In genomic region chr1:155931332-155932038, GRCh38 we compare ENCODE assay signal across 10 cellular contexts. TPM values are rescaled to one million over a fixed set of nuclear protein-coding genes. Genes with fewer than 3 reads are reported as not detected.
DNase-seq lines count a peak whose midpoint lies in the region; ATAC-seq and TF ChIP-seq lines count a peak whose summit lies in the region.
"Had no signal": no experiment of that assay in that cellular context is flagged by ENCODE, and none has a peak within 500 bp of the region (broad histone marks: within the 10 kb centered on the region; RNA-seq: fewer than 3 reads in every experiment).

No MANE protein-coding gene starts in this region.

- TF ChIP-seq CTCF in Caco-2 (IDR thresholded peaks at IDR 0.05; ENCODE audit: insufficient read depth in 1 of 2, low read depth in 1 of 2, low read length in 1 of 2, severe bottlenecking in 1 of 2, unreplicated experiment in 1 of 2), result no peak
- TF ChIP-seq CTCF in OCI-LY1 (IDR thresholded peaks at IDR 0.05; ENCODE audit: low read length), result no peak

- H2AFZ ChIP-seq in OCI-LY1 (ENCODE audit: low read length), result no peak overlapping the region

- in situ Hi-C loops in G401 (cut with HindIII; ENCODE audit: low sequenced_read_pairs), result no loop called here

- no peak overlapping the region for H3K4me3 ChIP-seq in Caco-2 (ENCODE audit: low read depth, low read length)
- H3K4me3 ChIP-seq in OCI-LY1 (ENCODE audit: low read depth, low read length, poor library complexity, severe bottlenecking), result peak overlapping the region; percentile 90
- H3K4me3 ChIP-seq in naive thymus-derived CD4-positive, alpha-beta T cell (ENCODE audit: low read length), result no peak overlapping the region

- H3K27me3 Mint-ChIP-seq in Caco-2 (ENCODE audit: insufficient read depth, unreplicated experiment), result no peaks in the 10 kb centered on the region
- H3K27me3 Mint-ChIP-seq in dendritic cell treated with granulocyte-macrophage colony-stimulating factor and Interleukin-4, amounts not matched to agents 40 ng/mL and 50 ng/mL, for 4 days, result no peaks in the 10 kb centered on the region
- no peaks in the 10 kb centered on the region for H3K27me3 Mint-ChIP-seq in naive thymus-derived CD4-positive, alpha-beta T cell
- H3K27me3 Mint-ChIP-seq in T-helper 2 cell treated with Interferon-gamma antibody and Interleukin-4, amounts not matched to agents 5 μg/mL and 100 μg/mL, for 36 hours (ENCODE audit: low read depth), result no peaks in the 10 kb centered on the region

- H3K9me3 Mint-ChIP-seq in Caco-2 (ENCODE audit: unreplicated experiment), result no peaks in the 10 kb centered on the region
- no peaks in the 10 kb centered on the region for H3K9me3 Mint-ChIP-seq in dendritic cell treated with granulocyte-macrophage colony-stimulating factor and Interleukin-4, amounts not matched to agents 40 ng/mL and 50 ng/mL, for 4 days
- H3K9me3 Mint-ChIP-seq in naive thymus-derived CD4-positive, alpha-beta T cell, result no peaks in the 10 kb centered on the region
- no peaks in the 10 kb centered on the region for H3K9me3 Mint-ChIP-seq in T-helper 2 cell treated with Interferon-gamma antibody and Interleukin-4, amounts not matched to agents 5 μg/mL and 100 μg/mL, for 36 hours

- H3K27me3 ChIP-seq in Caco-2 (replicated peaks; ENCODE audit: control insufficient read depth, insufficient read depth, low read length), result no peaks in the 10 kb centered on the region
- H3K27me3 ChIP-seq in OCI-LY1 (ENCODE audit: insufficient read depth, low read length), result no peaks in the 10 kb centered on the region
- no peaks in the 10 kb centered on the region for H3K27me3 ChIP-seq in naive thymus-derived CD4-positive, alpha-beta T cell (ENCODE audit: control insufficient read depth in 2 of 2, insufficient read depth in 2 of 2, low read length in 2 of 2)

- H4K20me1 ChIP-seq in OCI-LY1 (ENCODE audit: insufficient read depth, low read length), result no peaks in the 10 kb centered on the region

- CTCF ChIA-PET in Caco-2 (lab: Charles Lee), result no interaction called here
- CTCF ChIA-PET in naive thymus-derived CD4-positive, alpha-beta T cell (lab: Charles Lee), result interaction anchor here (1.1 to 3.9 kb wide), 3 partner anchors 11 to 57 kb away, joined by 3 to 29 read pairs (median 3); no protein-coding TSS in a partner anchor

- H3K9ac ChIP-seq in OCI-LY1 (ENCODE audit: low read length), result peak overlapping the region; percentile 95; the same call in 1 of the 2 replicates

- ATAC-seq in naive thymus-derived CD4-positive, alpha-beta T cell, result no peak
- no peak for ATAC-seq in GM21528 (IDR thresholded peaks at IDR 0.05; ENCODE audit: low FRiP score, unreplicated experiment)

- peaks cover 5% of the 10 kb centered on the region; the same call in 1 of the 2 replicates for H3F3A ChIP-seq in OCI-LY1 (ENCODE audit: insufficient read depth, low read length)

- no peaks in the 10 kb centered on the region for H3K36me3 Mint-ChIP-seq in Caco-2 (ENCODE audit: insufficient read depth, unreplicated experiment)
- H3K36me3 Mint-ChIP-seq in dendritic cell treated with granulocyte-macrophage colony-stimulating factor and Interleukin-4, amounts not matched to agents 40 ng/mL and 50 ng/mL, for 4 days (ENCODE audit: low read depth), result no peaks in the 10 kb centered on the region
- H3K36me3 Mint-ChIP-seq in naive thymus-derived CD4-positive, alpha-beta T cell, result peaks cover 6 to 31% (median 16%) of the 10 kb centered on the region in 5 donors
- H3K36me3 Mint-ChIP-seq in T-helper 2 cell treated with Interferon-gamma antibody and Interleukin-4, amounts not matched to agents 5 μg/mL and 100 μg/mL, for 36 hours (ENCODE audit: low read depth), result peaks cover 43% of the 10 kb centered on the region

- no peak overlapping the region for H3K27ac Mint-ChIP-seq in Caco-2 (ENCODE audit: unreplicated experiment)
- H3K27ac Mint-ChIP-seq in dendritic cell treated with granulocyte-macrophage colony-stimulating factor and Interleukin-4, amounts not matched to agents 40 ng/mL and 50 ng/mL, for 4 days, result peak overlapping the region; percentile 63
- peak overlapping the region in 3 of 9 donors; percentile 26 to 89 (median 72) for H3K27ac Mint-ChIP-seq in naive thymus-derived CD4-positive, alpha-beta T cell
- no peak overlapping the region for H3K27ac Mint-ChIP-seq in T-helper 2 cell treated with Interferon-gamma antibody and Interleukin-4, amounts not matched to agents 5 μg/mL and 100 μg/mL, for 36 hours

- intact Hi-C loops in Caco-2 (cut with micrococcal nuclease; ENCODE audit: unreplicated experiment), result no loop called here
- intact Hi-C loops in dendritic cell treated with granulocyte-macrophage colony-stimulating factor and Interleukin-4, amounts not matched to agents 40 ng/mL and 50 ng/mL, for 4 days (cut with micrococcal nuclease), result no loop called here
- intact Hi-C loops in naive thymus-derived CD4-positive, alpha-beta T cell (cut with micrococcal nuclease), result loop anchor here in 1 of 2 donors (5.0 kb wide), 1 partner anchor 406 kb away; the partner anchor contains the start of genes CCT3 and TSACC

- peaks cover 16% of the 10 kb centered on the region for H3K4me1 Mint-ChIP-seq in Caco-2 (ENCODE audit: low read depth, unreplicated experiment)
- H3K4me1 Mint-ChIP-seq in dendritic cell treated with granulocyte-macrophage colony-stimulating factor and Interleukin-4, amounts not matched to agents 40 ng/mL and 50 ng/mL, for 4 days (ENCODE audit: low read depth), result peaks cover 12% of the 10 kb centered on the region
- H3K4me1 Mint-ChIP-seq in naive thymus-derived CD4-positive, alpha-beta T cell, result peaks cover 11 to 41% (median 35%) of the 10 kb centered on the region in 7 donors
- peaks cover 32% of the 10 kb centered on the region for H3K4me1 Mint-ChIP-seq in T-helper 2 cell treated with Interferon-gamma antibody and Interleukin-4, amounts not matched to agents 5 μg/mL and 100 μg/mL, for 36 hours (ENCODE audit: low read depth)

- BruUV-seq in Caco-2 (replicated peaks; lab: Mats Ljungman, UMichigan), result no TSS peak

- H3K79me2 ChIP-seq in OCI-LY1 (ENCODE audit: insufficient read depth, low read length), result peaks cover 34% of the 10 kb centered on the region

- H3K27ac ChIP-seq in OCI-LY1 (ENCODE audit: low read depth, low read length, poor library complexity, severe bottlenecking), result no peak overlapping the region
- H3K27ac ChIP-seq in naive thymus-derived CD4-positive, alpha-beta T cell (ENCODE audit: low read depth, low read length), result peak overlapping the region; percentile 44

- no peaks in the 10 kb centered on the region for H3K9me2 ChIP-seq in OCI-LY1 (ENCODE audit: low read depth, low read length)

- H3K36me3 ChIP-seq in Caco-2 (ENCODE audit: control insufficient read depth, insufficient read depth, low read length), result peaks cover 3% of the 10 kb centered on the region; the same call in 1 of the 2 replicates
- peaks cover 75% of the 10 kb centered on the region for H3K36me3 ChIP-seq in OCI-LY1 (ENCODE audit: insufficient read depth, low read length)
- H3K36me3 ChIP-seq in naive thymus-derived CD4-positive, alpha-beta T cell (ENCODE audit: control insufficient read depth in 2 of 3, insufficient read depth in 3 of 3, low read length in 3 of 3), result peaks cover 26 to 58% (median 27%) of the 10 kb centered on the region in 3 experiments

- H3K9me3 ChIP-seq in Caco-2 (no peaks in the 10 kb centered on the region), OCI-LY1 (ENCODE audit: low read length) (no peaks in the 10 kb centered on the region)
- no peaks in the 10 kb centered on the region for H3K9me3 ChIP-seq in naive thymus-derived CD4-positive, alpha-beta T cell (ENCODE audit: control insufficient read depth in 2 of 3, low read length in 3 of 3)

- H3K4me1 ChIP-seq in Caco-2, result peaks cover 20% of the 10 kb centered on the region
- H3K4me1 ChIP-seq in OCI-LY1 (ENCODE audit: insufficient read depth, low read length, severe bottlenecking), result peaks cover 41% of the 10 kb centered on the region
- H3K4me1 ChIP-seq in naive thymus-derived CD4-positive, alpha-beta T cell (ENCODE audit: control insufficient read depth in 2 of 2, insufficient read depth in 2 of 2, low read length in 2 of 2), result peaks cover 40 to 42% of the 10 kb centered on the region in 2 donors

- POLR2A ChIA-PET in Caco-2 (lab: Charles Lee), result interaction anchor here (0.7 kb wide), 1 partner anchor 320 kb away, joined by 4 read pairs; no protein-coding TSS in a partner anchor
- POLR2A ChIA-PET in naive thymus-derived CD4-positive, alpha-beta T cell (lab: Charles Lee), result interaction anchor here (0.6 to 4.1 kb wide), 3 partner anchors 11 to 45 kb away, joined by 4 to 46 read pairs (median 7); partner anchors contain the start of gene ARHGEF2

- peak overlapping the region; percentile 54 for H3K4me3 Mint-ChIP-seq in Caco-2 (ENCODE audit: unreplicated experiment)
- H3K4me3 Mint-ChIP-seq in dendritic cell treated with granulocyte-macrophage colony-stimulating factor and Interleukin-4, amounts not matched to agents 40 ng/mL and 50 ng/mL, for 4 days, result no peak overlapping the region
- peak overlapping the region in 7 of 10 donors; percentile 52 to 77 (median 71) for H3K4me3 Mint-ChIP-seq in naive thymus-derived CD4-positive, alpha-beta T cell
- no peak overlapping the region for H3K4me3 Mint-ChIP-seq in T-helper 2 cell treated with Interferon-gamma antibody and Interleukin-4, amounts not matched to agents 5 μg/mL and 100 μg/mL, for 36 hours

- peak overlapping the region; percentile 76 for H3K4me2 ChIP-seq in OCI-LY1 (ENCODE audit: low read length)

- DNase-seq in Caco-2, result no peak
- no peak for DNase-seq in naive thymus-derived CD4-positive, alpha-beta T cell
- no peak for DNase-seq in stimulated activated CD4-positive, alpha-beta T cell treated with anti-CD3 and anti-CD28 coated beads, Interleukin-15, amount 100 ng/mL, for 24 hours
- no peak for DNase-seq in G401 (ENCODE audit: low spot score)
- no peak for DNase-seq in T-helper 2 cell treated with Interferon-gamma antibody and Interleukin-4, amounts not matched to agents 5 μg/mL and 100 μg/mL, for 36 hours (ENCODE audit: low spot score)
- DNase-seq: effector CD8-positive, alpha-beta T cell had no signal

RNA-seq across cellular contexts. Expression of gene KHDC4, which starts 2.7 kb away (rescaled TPM):
- 68.5 and 72.9 TPM in 2 replicates for total RNA-seq in Caco-2 (2022)
- 100 to 1,000 TPM in 2 of 5 experiments, 10 to 100 TPM in 3; 64.6 to 117 (median 79.8) TPM for total RNA-seq in naive thymus-derived CD4-positive, alpha-beta T cell
- 1 to 10 TPM; 8.1 to 9.3 TPM for polyA plus RNA-seq in naive thymus-derived CD4-positive, alpha-beta T cell
- 30.0 and 52.6 TPM in 2 replicates for total RNA-seq in G401 (2014; rRNA removed; shearing (Covaris generic))

RNA-seq across cellular contexts. Expression of gene RXFP4, which starts 10.0 kb away (rescaled TPM):
- not detected in 2 replicates for total RNA-seq in Caco-2 (2022)
- total RNA-seq in naive thymus-derived CD4-positive, alpha-beta T cell, result not detected
- 1 to 10 TPM in 1 of 2 donors, under 1 TPM in 1; 0.60 to 1.3 TPM for polyA plus RNA-seq in naive thymus-derived CD4-positive, alpha-beta T cell
- total RNA-seq in G401 (2014; rRNA removed; shearing (Covaris generic)), result not detected in 2 replicates
- total RNA-seq: T-helper 1 cell treated with Interleukin-12 subunit alpha and Interleukin-12 subunit beta and Interleukin-4 antibody, amounts not matched to agents 30 ng/mL and 1 ng/mL, for 36 hours had no signal

RNA-seq across cellular contexts. Expression of gene RIT1, which starts 20.3 kb away (rescaled TPM):
- 21.9 and 23.0 TPM in 2 replicates for total RNA-seq in Caco-2 (2022)
- 10 to 100 TPM; 34.0 to 83.9 (median 41.4) TPM for total RNA-seq in naive thymus-derived CD4-positive, alpha-beta T cell
- polyA plus RNA-seq in naive thymus-derived CD4-positive, alpha-beta T cell, result 10 to 100 TPM; 19.1 to 19.7 TPM
- 22.6 and 43.9 TPM in 2 replicates for total RNA-seq in G401 (2014; rRNA removed; shearing (Covaris generic))

RNA-seq across cellular contexts. Expression of gene ARHGEF2, which starts 46.9 kb away (rescaled TPM):
- total RNA-seq in Caco-2 (2022), result 46.9 and 60.3 TPM in 2 replicates
- total RNA-seq in naive thymus-derived CD4-positive, alpha-beta T cell, result 100 to 1,000 TPM; 108 to 236 (median 182) TPM
- 10 to 100 TPM; 17.0 to 28.5 TPM for polyA plus RNA-seq in naive thymus-derived CD4-positive, alpha-beta T cell
- total RNA-seq in G401 (2014; rRNA removed; shearing (Covaris generic)), result 20.3 and 35.9 TPM in 2 replicates

Comparison
In these comparisons a context has a peak if more than half of its experiments do, and no peak if none do; other contexts are left out.
1. H3K4me3 Mint-ChIP-seq: peak in Caco-2 (single experiment) and naive thymus-derived CD4-positive, alpha-beta T cell (7 of 10); none in dendritic cell treated with granulocyte-macrophage colony-stimulating factor and Interleukin-4, amounts not matched to agents 40 ng/mL and 50 ng/mL, for 4 days (single experiment) and T-helper 2 cell treated with Interferon-gamma antibody and Interleukin-4, amounts not matched to agents 5 μg/mL and 100 μg/mL, for 36 hours (single experiment).